ENCODE assay signal across 9 cellular contexts in genomic region chr21:41895643-41896493, GRCh38. TPM values are rescaled to one million over a fixed set of nuclear protein-coding genes. Genes with fewer than 3 reads are reported as not detected.
DNase-seq lines count a peak whose midpoint lies in the region; ATAC-seq and TF ChIP-seq lines count a peak whose summit lies in the region.
"Had no signal": no experiment of that assay in that cellular context is flagged by ENCODE, and none has a peak within 500 bp of the region (broad histone marks: within the 10 kb centered on the region; RNA-seq: fewer than 3 reads in every experiment).

No MANE protein-coding gene starts in this region.

- CTCF ChIA-PET in activated CD8-positive, alpha-beta memory T cell treated with anti-CD3 and anti-CD28 coated beads, Interleukin-2, amount 10 ng/mL, durations not matched to agents 7 days and 5 days (lab: Charles Lee) = interaction anchor here (0.8 to 1.0 kb wide), 3 partner anchors 10 to 212 kb away, joined by 3 read pairs; no protein-coding TSS in a partner anchor

- H3K36me3 Mint-ChIP-seq in activated CD8-positive, alpha-beta memory T cell treated with anti-CD3 and anti-CD28 coated beads, Interleukin-2, amount 10 ng/mL, durations not matched to agents 7 days and 5 days = no peaks in the 10 kb centered on the region

- H3K9me3 Mint-ChIP-seq in activated CD8-positive, alpha-beta memory T cell treated with anti-CD3 and anti-CD28 coated beads, Interleukin-2, amount 10 ng/mL, durations not matched to agents 7 days and 5 days (ENCODE audit: low read depth) = no peaks in the 10 kb centered on the region

- peaks cover 37% of the 10 kb centered on the region for H3K4me1 Mint-ChIP-seq in activated CD8-positive, alpha-beta memory T cell treated with anti-CD3 and anti-CD28 coated beads, Interleukin-2, amount 10 ng/mL, durations not matched to agents 7 days and 5 days

- H3K27ac Mint-ChIP-seq in activated CD8-positive, alpha-beta memory T cell treated with anti-CD3 and anti-CD28 coated beads, Interleukin-2, amount 10 ng/mL, durations not matched to agents 7 days and 5 days = no peak overlapping the region
- H3K27ac Mint-ChIP-seq: IgD-negative memory B cell had no signal

- intact Hi-C loops in testis (cut with DNase I; ENCODE audit: low total_unique reads) = no loop called here

- H3K4me1 ChIP-seq in Karpas-422 (ENCODE audit: low read length) (peaks cover 7% of the 10 kb centered on the region), testis (no peaks in the 10 kb centered on the region)

- ATAC-seq in activated CD8-positive, alpha-beta memory T cell treated with anti-CD3 and anti-CD28 coated beads, Interleukin-2, amount 10 ng/mL, durations not matched to agents 7 days and 5 days = peak; percentile 54

- TF ChIP-seq POLR2A in testis (IDR thresholded peaks at IDR 0.05) = no peak

- H3K4me3 ChIP-seq in Karpas-422 (ENCODE audit: low read length) (no peak overlapping the region), testis (no peak overlapping the region)

- DNase-seq in Karpas-422 = peak; percentile 77
- peak; percentile 68 for DNase-seq in activated CD8-positive, alpha-beta memory T cell treated with anti-CD3 and anti-CD28 coated beads, Interleukin-2, amount 10 ng/mL, durations not matched to agents 7 days and 5 days
- DNase-seq in germinal center (ENCODE audit: low spot score) = peak; percentile 80
- DNase-seq in stimulated activated CD8-positive, alpha-beta memory T cell treated with anti-CD3 and anti-CD28 coated beads, Interleukin-7, amount 100 ng/mL, for 4 hours (ENCODE audit: low read depth in 2 of 2) = peak; percentile 42
- no peak for DNase-seq in testis
- no peak for DNase-seq in HuH-7 (ENCODE audit: low spot score)
- no peak for DNase-seq in SW 1271 (lab: John Stamatoyannopoulos, UW)
- DNase-seq in SHP77 treated with DMSO at 0.1 percent for 48 hours (lab: John Stamatoyannopoulos, UW) = no peak

- 80% methylated on average over 22 of the region's 22 CpGs for WGBS in testis, 2 donors

- no peaks in the 10 kb centered on the region for H3K9me2 ChIP-seq in Karpas-422 (replicated peaks; ENCODE audit: insufficient read depth, low read length)

- no peaks in the 10 kb centered on the region for H3K27me3 ChIP-seq in Karpas-422 (ENCODE audit: low read length)
- no peaks in the 10 kb centered on the region for H3K27me3 ChIP-seq in testis

- H3K4me3 Mint-ChIP-seq in activated CD8-positive, alpha-beta memory T cell treated with anti-CD3 and anti-CD28 coated beads, Interleukin-2, amount 10 ng/mL, durations not matched to agents 7 days and 5 days = no peak overlapping the region
- H3K4me3 Mint-ChIP-seq: IgD-negative memory B cell had no signal

- no peak overlapping the region for H3K4me2 ChIP-seq in Karpas-422 (ENCODE audit: low read depth, low read length, poor library complexity, severe bottlenecking)

- no peak overlapping the region for H2AFZ ChIP-seq in Karpas-422 (ENCODE audit: low read length)

- no peaks in the 10 kb centered on the region for H3K79me2 ChIP-seq in Karpas-422 (ENCODE audit: low read length)

- TF ChIP-seq CTCF in testis (IDR thresholded peaks at IDR 0.05) = no peak

- H3K27me3 Mint-ChIP-seq in activated CD8-positive, alpha-beta memory T cell treated with anti-CD3 and anti-CD28 coated beads, Interleukin-2, amount 10 ng/mL, durations not matched to agents 7 days and 5 days = no peaks in the 10 kb centered on the region
- H3K27me3 Mint-ChIP-seq: IgD-negative memory B cell had no signal

- no peaks in the 10 kb centered on the region for H3K9me3 ChIP-seq in Karpas-422 (ENCODE audit: low read length)
- H3K9me3 ChIP-seq in testis = no peaks in the 10 kb centered on the region

- H3K27ac ChIP-seq in Karpas-422 (ENCODE audit: low read length) (no peak overlapping the region), testis (no peak overlapping the region)

- no peaks in the 10 kb centered on the region for H3K36me3 ChIP-seq in Karpas-422 (ENCODE audit: insufficient read depth, low read length)
- no peaks in the 10 kb centered on the region for H3K36me3 ChIP-seq in testis (ENCODE audit: low read depth, missing control alignments)

- H3K9ac ChIP-seq in Karpas-422 (ENCODE audit: low read length) = no peak overlapping the region

- no peaks in the 10 kb centered on the region for H4K20me1 ChIP-seq in Karpas-422 (ENCODE audit: insufficient read depth, low read depth, low read length)

RNA-seq across cellular contexts. Expression of gene PRDM15, which starts 16.7 kb away (rescaled TPM):
- total RNA-seq in Karpas-422 (2014; rRNA removed; shearing (Covaris generic); ENCODE audit: low replicate concordance) = 3.0 and 14.6 TPM in 2 replicates
- 10 to 100 TPM; 10.8 to 13.4 TPM for total RNA-seq in activated CD8-positive, alpha-beta memory T cell treated with anti-CD3 and anti-CD28 coated beads, Interleukin-2, amount 10 ng/mL, durations not matched to agents 7 days and 5 days
- 10 to 100 TPM; 18.8 to 21.4 TPM for total RNA-seq in testis
- 8.2 TPM for polyA plus RNA-seq in testis (ENCODE audit: insufficient read depth, low read depth, low replicate concordance)

RNA-seq across cellular contexts. Expression of gene C2CD2, which starts 58.0 kb away (rescaled TPM):
- total RNA-seq in Karpas-422 (2014; rRNA removed; shearing (Covaris generic); ENCODE audit: low replicate concordance) = 0.07 TPM in 1 of 2 replicates, not detected in the other
- total RNA-seq in activated CD8-positive, alpha-beta memory T cell treated with anti-CD3 and anti-CD28 coated beads, Interleukin-2, amount 10 ng/mL, durations not matched to agents 7 days and 5 days = 10 to 100 TPM in 1 of 2 experiments, 1 to 10 TPM in 1; 6.4 to 10.7 TPM
- 10 to 100 TPM; 13.2 to 17.4 TPM for total RNA-seq in testis
- 8.6 TPM for polyA plus RNA-seq in testis (ENCODE audit: insufficient read depth, low read depth, low replicate concordance)

Comparison
In these comparisons a context has a peak if more than half of its experiments do, and no peak if none do; other contexts are left out.
1. DNase-seq: peak in Karpas-422 (single experiment), activated CD8-positive, alpha-beta memory T cell treated with anti-CD3 and anti-CD28 coated beads, Interleukin-2, amount 10 ng/mL, durations not matched to agents 7 days and 5 days (single experiment), germinal center (single experiment) and stimulated activated CD8-positive, alpha-beta memory T cell treated with anti-CD3 and anti-CD28 coated beads, Interleukin-7, amount 100 ng/mL, for 4 hours (2 of 2); none in testis (single experiment), HuH-7 (single experiment), SW 1271 (0 of 2) and SHP77 treated with DMSO at 0.1 percent for 48 hours (single experiment).